In the genomic region with DNA sequence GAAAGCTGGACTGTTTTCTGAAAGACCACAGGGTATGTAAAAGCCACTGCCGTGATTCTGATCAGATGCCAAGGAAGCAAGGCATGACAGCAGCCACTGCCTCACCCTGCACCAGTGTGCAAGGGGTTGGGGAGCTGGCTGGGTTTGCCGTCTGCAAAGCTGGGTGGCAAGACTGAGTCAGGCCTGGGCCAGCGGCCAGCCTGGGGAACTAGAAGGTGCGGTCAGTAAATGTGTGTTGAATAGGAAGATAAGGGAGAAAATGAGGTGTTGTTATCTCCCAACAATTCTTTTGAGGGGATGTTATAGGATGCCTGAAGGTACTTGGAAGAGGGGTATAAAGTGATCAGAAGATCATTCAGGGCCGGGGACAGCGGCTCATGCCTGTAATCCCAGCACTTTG, we compare ENCODE assay signal across 16 cellular contexts. TPM values are rescaled to one million over a fixed set of nuclear protein-coding genes. Genes with fewer than 3 reads are reported as not detected.
DNase-seq lines count a peak whose midpoint lies in the region; ATAC-seq, FAIRE-seq and TF ChIP-seq lines count a peak whose summit lies in the region.
"Had no signal": no experiment of that assay in that cellular context is flagged by ENCODE, and none has a peak within 500 bp of the region (broad histone marks: within the 10 kb centered on the region; RNA-seq: fewer than 3 reads in every experiment).

No MANE protein-coding gene starts in this region.

- H3K27ac ChIP-seq in epithelial cell of prostate (peak overlapping the region; percentile 18), pancreas (no peak overlapping the region)
- H3K27ac ChIP-seq: ovary, suprapubic skin had no signal

- H3K36me3 Mint-ChIP-seq in mesothelial cell of epicardium: no peaks in the 10 kb centered on the region

- FAIRE-seq in pancreas (lab: Jason Lieb, UNC): no peak
- FAIRE-seq: GM12878 had no signal

- no peaks in the 10 kb centered on the region for H3K36me3 ChIP-seq in pancreas
- H3K36me3 ChIP-seq: ovary, suprapubic skin had no signal

- no peak overlapping the region for H3K4me3 Mint-ChIP-seq in mesothelial cell of epicardium

- no peak overlapping the region for H3K4me3 ChIP-seq in pancreas
- H3K4me3 ChIP-seq: GM12878, ovary, suprapubic skin had no signal

- no peak overlapping the region for H3K27ac Mint-ChIP-seq in mesothelial cell of epicardium

- intact Hi-C loops in pancreas (cut with DNase I): no loop called here

- ATAC-seq in pancreas: peak in 3 of 4 donors; percentile 74 to 81 (median 79)
- no peak for ATAC-seq in HG03135 (IDR thresholded peaks at IDR 0.05; ENCODE audit: unreplicated experiment)
- ATAC-seq in HG03457 (IDR thresholded peaks at IDR 0.05; ENCODE audit: unreplicated experiment): no peak
- no peak for ATAC-seq in GM19397 (IDR thresholded peaks at IDR 0.05; ENCODE audit: unreplicated experiment)
- ATAC-seq: GM12878 had no signal

- no peak for TF ChIP-seq CTCF in pancreas (IDR thresholded peaks at IDR 0.05)
- TF ChIP-seq CTCF in mesothelial cell of epicardium (IDR thresholded peaks at IDR 0.05; ENCODE audit: unreplicated experiment): no peak

- no peaks in the 10 kb centered on the region for H3K4me1 ChIP-seq in pancreas

- H3K9me3 Mint-ChIP-seq in mesothelial cell of epicardium: no peaks in the 10 kb centered on the region

- no peaks in the 10 kb centered on the region for H3K9me3 ChIP-seq in pancreas
- H3K9me3 ChIP-seq: ovary, suprapubic skin had no signal

- peaks cover 15% of the 10 kb centered on the region for H3K4me1 Mint-ChIP-seq in mesothelial cell of epicardium

- 61 to 72% methylated on average over 6 of the region's 6 CpGs for whole genome bisulfite sequencing in pancreas, 2 donors

- DNase-seq in GM03348 (ENCODE audit: low spot score) (peak; percentile 78), RPMI7951 (ENCODE audit: low read depth) (peak; percentile 90), epithelial cell of prostate (ENCODE audit: low read depth, low spot score) (peak; percentile 81), pancreas (peak in 1 of 6 donors; percentile 30), mesothelial cell of epicardium (ENCODE audit: low spot score in 2 of 2, unreplicated experiment in 2 of 2) (no peak)
- DNase-seq: amygdala, kidney glomerular epithelial cell, NCI-H1417, NCI-H774, ovary had no signal

- H3K27me3 ChIP-seq in pancreas: no peaks in the 10 kb centered on the region
- H3K27me3 ChIP-seq: ovary, suprapubic skin had no signal

- H3K27me3 Mint-ChIP-seq in mesothelial cell of epicardium (ENCODE audit: low read depth): no peaks in the 10 kb centered on the region

RNA-seq across cellular contexts. Expression of a gene that starts 8.0 kb away (rescaled TPM):
- total RNA-seq in RPMI7951 (2014; rRNA removed; shearing (Covaris generic)): not detected in 2 replicates
- under 1 TPM; 0.18 to 0.31 (median 0.26) TPM for total RNA-seq in pancreas
- under 1 TPM; 0.23 to 0.27 TPM for polyA plus RNA-seq in pancreas
- not detected in 3 replicates for total RNA-seq in mesothelial cell of epicardium
- total RNA-seq: GM12878; T-helper 1 cell treated with Interleukin-12 subunit alpha and Interleukin-12 subunit beta and Interleukin-4 antibody, amounts not matched to agents 30 ng/mL and 1 ng/mL, for 36 hours had no signal
- polyA plus RNA-seq: GM12878 had no signal

RNA-seq across cellular contexts. Expression of a gene that starts 58.4 kb away (rescaled TPM):
- total RNA-seq in RPMI7951 (2014; rRNA removed; shearing (Covaris generic)): 36.5 and 41.3 TPM in 2 replicates
- total RNA-seq in pancreas (10 to 100 TPM in 5 of 6 donors, 1 to 10 TPM in 1; 8.7 to 17.8 (median 11.6) TPM), mesothelial cell of epicardium (54.0 to 58.4 TPM (median 55.5 TPM) in 3 replicates)
- polyA plus RNA-seq in pancreas: 10 to 100 TPM in 1 of 2 donors, 1 to 10 TPM in 1; 6.6 to 10.1 TPM

Comparison
In these comparisons a context has a peak if more than half of its experiments do, and no peak if none do; other contexts are left out.
1. DNase-seq: peak in GM03348 (single experiment), RPMI7951 (single experiment) and epithelial cell of prostate (single experiment); none in mesothelial cell of epicardium (0 of 2).
2. ATAC-seq: peak in pancreas (3 of 4); none in HG03135 (single experiment), HG03457 (single experiment) and GM19397 (single experiment).